In the genomic region with DNA sequence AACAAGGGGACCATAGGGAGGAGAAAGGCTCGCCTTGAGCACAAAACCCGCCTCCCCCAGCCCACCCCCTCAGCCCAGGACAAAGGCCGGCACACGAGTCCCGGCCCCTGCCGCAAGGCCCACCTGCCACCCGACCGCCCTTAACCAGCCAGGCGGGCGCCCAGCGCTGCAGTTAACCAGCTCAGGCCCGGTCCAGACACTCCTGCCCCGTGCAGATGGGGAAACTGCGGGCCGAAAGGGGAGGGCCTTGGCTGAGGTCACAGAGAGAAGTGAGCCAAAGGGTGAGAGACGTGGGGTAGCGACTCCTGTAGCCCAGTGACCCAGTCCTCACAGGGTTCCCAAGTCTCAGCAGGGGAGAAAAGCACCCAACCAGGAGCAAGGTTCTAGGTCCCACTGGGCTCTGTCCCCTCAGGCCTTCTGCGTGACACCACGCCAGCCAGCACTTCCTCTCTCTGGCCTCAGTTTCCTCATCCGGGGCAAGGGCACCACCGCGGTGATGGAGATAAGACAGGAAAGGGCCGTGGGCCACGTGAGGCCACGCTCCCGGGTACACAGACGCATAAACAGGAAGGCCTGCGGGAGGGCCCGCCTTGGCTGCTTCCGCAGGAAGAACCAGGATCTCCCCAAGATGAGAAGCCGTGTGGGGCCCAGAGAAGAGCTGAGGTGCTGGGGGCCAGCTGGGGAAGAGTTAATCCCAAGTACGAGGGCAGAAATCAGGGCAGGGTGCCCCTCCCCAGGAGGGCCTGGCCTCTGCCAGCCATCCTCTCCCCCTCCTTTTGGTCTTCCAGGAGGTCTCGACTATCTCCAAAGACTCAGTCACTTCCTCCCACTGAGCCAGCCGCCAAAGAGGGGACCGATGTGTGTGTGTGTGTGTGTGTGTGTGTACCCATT, we compare ENCODE assay signal across 9 cellular contexts. TPM values are rescaled to one million over a fixed set of nuclear protein-coding genes. Genes with fewer than 3 reads are reported as not detected.
A peak's percentile ranks its signal among the peaks of the same experiment; 100 is the strongest.
DNase-seq lines count a peak whose midpoint lies in the region; ATAC-seq and TF ChIP-seq lines count a peak whose summit lies in the region.
"Had no signal": no experiment of that assay in that cellular context is flagged by ENCODE, and none has a peak within 500 bp of the region (broad histone marks: within the 10 kb centered on the region; RNA-seq: fewer than 3 reads in every experiment).

No MANE protein-coding gene starts in this region.

- TF ChIP-seq CTCF in DOHH2 (IDR thresholded peaks at IDR 0.05; ENCODE audit: low read depth, low read length, poor library complexity, severe bottlenecking) (no peak), transverse colon (IDR thresholded peaks at IDR 0.05) (no peak)

- 43 to 58% methylated on average over 2 to 35 of the region's 35 CpGs for WGBS in transverse colon (ENCODE audit: low coverage in 1 of 2), 2 donors

- DNase-seq in activated CD4-positive, alpha-beta T cell treated with anti-CD3 and anti-CD28 coated beads, Interleukin-2, amount 50 U/mL, for 24 hours (ENCODE audit: low read depth in 1 of 2, low spot score in 1 of 2): peak; percentile 54 to 81
- peak; percentile 60 to 65 (median 62) for DNase-seq in effector memory CD8-positive, alpha-beta T cell
- peak; percentile 95 for DNase-seq in posterior vena cava (ENCODE audit: low spot score)
- DNase-seq in transverse colon: peak; percentile 83

- peaks cover 8% of the 10 kb centered on the region; the same call in 1 of the 2 replicates for H4K20me1 ChIP-seq in DOHH2 (ENCODE audit: control insufficient read depth, insufficient read depth, low read depth, low read length)

- no peaks in the 10 kb centered on the region for H3K9me3 ChIP-seq in DOHH2 (ENCODE audit: control insufficient read depth, insufficient read depth, low read length)
- no peaks in the 10 kb centered on the region for H3K9me3 ChIP-seq in transverse colon

- H3K9me2 ChIP-seq in DOHH2 (replicated peaks; ENCODE audit: control insufficient read depth, low read length): no peaks in the 10 kb centered on the region

- H3K9me3 Mint-ChIP-seq in IgD-negative memory B cell: no peaks in the 10 kb centered on the region
- H3K9me3 Mint-ChIP-seq in effector memory CD8-positive, alpha-beta T cell: no peaks in the 10 kb centered on the region

- peak overlapping the region; percentile 100 for H3K4me2 ChIP-seq in DOHH2 (ENCODE audit: low read length)

- H3K4me3 ChIP-seq in DOHH2 (ENCODE audit: low read length) (peak overlapping the region; percentile 96), transverse colon (peak overlapping the region in 3 of 4 donors; percentile 16 to 52 (median 34))

- H3K27me3 ChIP-seq in DOHH2 (ENCODE audit: control insufficient read depth, low read length) (no peaks in the 10 kb centered on the region), transverse colon (no peaks in the 10 kb centered on the region)

- TF ChIP-seq POLR2A in transverse colon (IDR thresholded peaks at IDR 0.05): peak; percentile 35

- H3K27ac Mint-ChIP-seq in IgD-negative memory B cell: peak overlapping the region; percentile 97 to 100 (median 99)
- peak overlapping the region; percentile 94 to 97 for H3K27ac Mint-ChIP-seq in effector memory CD8-positive, alpha-beta T cell

- H3K27ac ChIP-seq in DOHH2 (ENCODE audit: low read depth, low read length): peak overlapping the region; percentile 94
- H3K27ac ChIP-seq in transverse colon: peak overlapping the region; percentile 70 to 79 (median 74)

- peaks cover 31 to 36% (median 31%) of the 10 kb centered on the region in 3 donors for H3K4me1 Mint-ChIP-seq in IgD-negative memory B cell
- H3K4me1 Mint-ChIP-seq in effector memory CD8-positive, alpha-beta T cell (ENCODE audit: low read depth in 2 of 2): peaks cover 61 to 66% of the 10 kb centered on the region in 2 donors

- in situ Hi-C loops in transverse colon (cut with MboI; ENCODE audit: low pct_ligation_motif_present in 1 of 4, low pct_unique_long_range_greater_than_20kb in 1 of 4, low sequenced_read_pairs in 3 of 4): no loop called here

- no peaks in the 10 kb centered on the region for H3K27me3 Mint-ChIP-seq in IgD-negative memory B cell
- no peaks in the 10 kb centered on the region for H3K27me3 Mint-ChIP-seq in effector memory CD8-positive, alpha-beta T cell

- H3K79me2 ChIP-seq in DOHH2 (ENCODE audit: control insufficient read depth, low read length): peaks cover 77% of the 10 kb centered on the region

- peaks cover 2% of the 10 kb centered on the region for H3K36me3 Mint-ChIP-seq in IgD-negative memory B cell
- H3K36me3 Mint-ChIP-seq in effector memory CD8-positive, alpha-beta T cell (ENCODE audit: insufficient read depth): peaks cover 25% of the 10 kb centered on the region

- intact Hi-C loops in posterior vena cava (cut with DNase I) (no loop called here), transverse colon (cut with DNase I; ENCODE audit: low total_unique reads) (no loop called here)

- peaks cover 60% of the 10 kb centered on the region for H3K4me1 ChIP-seq in DOHH2 (ENCODE audit: control insufficient read depth, low read length)
- H3K4me1 ChIP-seq in transverse colon: peaks cover 0 to 23% (median 13%) of the 10 kb centered on the region in 4 donors

- H3K4me3 Mint-ChIP-seq in IgD-negative memory B cell: peak overlapping the region; percentile 95 to 100 (median 98)
- H3K4me3 Mint-ChIP-seq in effector memory CD8-positive, alpha-beta T cell: peak overlapping the region; percentile 87 to 91

- H3K36me3 ChIP-seq in DOHH2 (ENCODE audit: control insufficient read depth, low read length) (peaks cover 68% of the 10 kb centered on the region), transverse colon (no peaks in the 10 kb centered on the region)

- no peak for TF ChIP-seq EP300 in transverse colon (IDR thresholded peaks at IDR 0.05; ENCODE audit: low read depth)

- peak; percentile 66 for ATAC-seq in effector memory CD8-positive, alpha-beta T cell (replicated peaks)
- ATAC-seq in GM19455 (IDR thresholded peaks at IDR 0.05; ENCODE audit: unreplicated experiment) (no peak), GM19467 (IDR thresholded peaks at IDR 0.05; ENCODE audit: unreplicated experiment) (no peak)

- H3F3A ChIP-seq in DOHH2 (ENCODE audit: control insufficient read depth, insufficient read depth): peaks cover 11% of the 10 kb centered on the region; the same call in 1 of the 2 replicates

RNA-seq across cellular contexts. Expression of a gene that starts 1.8 kb away (rescaled TPM):
- 212 TPM for polyA plus RNA-seq in IgD-negative memory B cell
- total RNA-seq in posterior vena cava (10 to 100 TPM; 21.6 to 23.0 TPM), transverse colon (10 to 100 TPM in 3 of 4 donors, 1 to 10 TPM in 1; 2.8 to 26.4 (median 15.7) TPM)
- total RNA-seq: epithelial cell of proximal tubule had no signal

RNA-seq across cellular contexts. Expression of a gene that starts 34.9 kb away (rescaled TPM):
- polyA plus RNA-seq in IgD-negative memory B cell: not detected
- 10 to 100 TPM in 1 of 2 donors, 1 to 10 TPM in 1; 7.8 to 12.8 TPM for total RNA-seq in posterior vena cava
- 100 to 1,000 TPM in 1 of 4 donors, 10 to 100 TPM in 3; 46.3 to 166 (median 60.9) TPM for total RNA-seq in transverse colon

RNA-seq across cellular contexts. Expression of a gene that starts 57.1 kb away (rescaled TPM):
- not detected for polyA plus RNA-seq in IgD-negative memory B cell
- total RNA-seq in posterior vena cava (under 1 TPM; 0.05 to 0.10 TPM), transverse colon (under 1 TPM in 2 of 4 donors, not detected in 2; under 0.01 TPM)
